1 cellular context compared by ENCODE assay signal in genomic region chr1:13772271-13772670, GRCh38.
TF ChIP-seq lines count a peak whose summit lies in the region.

No MANE protein-coding gene starts in this region.

TF ChIP-seq in IMR-90, 13 proteins besides CTCF, POLR2A, EP300 and RAD21 (continued from another document):
- TF ChIP-seq CEBPB (IDR thresholded peaks at IDR 0.05; ENCODE audit: low read depth, low read length) (no peak), FOS (IDR thresholded peaks at IDR 0.05; ENCODE audit: low read depth, low read length) (no peak), MAFK (IDR thresholded peaks at IDR 0.05; ENCODE audit: low read depth, low read length) (no peak), MAZ (IDR thresholded peaks at IDR 0.05; ENCODE audit: borderline replicate concordance, low read depth, low read length) (no peak), SMC3 (IDR thresholded peaks at IDR 0.05; ENCODE audit: low read depth, low read length) (no peak), MXI1 (IDR thresholded peaks at IDR 0.05; ENCODE audit: borderline replicate concordance, low read depth, low read length) (no peak), BHLHE40 (IDR thresholded peaks at IDR 0.05; ENCODE audit: low read depth, low read length) (no peak), RFX5 (IDR thresholded peaks at IDR 0.05; ENCODE audit: low read depth, low read length) (no peak), NFE2L2 (IDR thresholded peaks at IDR 0.05; ENCODE audit: low read depth, low read length) (no peak)
